ENCODE assay signal across 8 cellular contexts in the genomic region with DNA sequence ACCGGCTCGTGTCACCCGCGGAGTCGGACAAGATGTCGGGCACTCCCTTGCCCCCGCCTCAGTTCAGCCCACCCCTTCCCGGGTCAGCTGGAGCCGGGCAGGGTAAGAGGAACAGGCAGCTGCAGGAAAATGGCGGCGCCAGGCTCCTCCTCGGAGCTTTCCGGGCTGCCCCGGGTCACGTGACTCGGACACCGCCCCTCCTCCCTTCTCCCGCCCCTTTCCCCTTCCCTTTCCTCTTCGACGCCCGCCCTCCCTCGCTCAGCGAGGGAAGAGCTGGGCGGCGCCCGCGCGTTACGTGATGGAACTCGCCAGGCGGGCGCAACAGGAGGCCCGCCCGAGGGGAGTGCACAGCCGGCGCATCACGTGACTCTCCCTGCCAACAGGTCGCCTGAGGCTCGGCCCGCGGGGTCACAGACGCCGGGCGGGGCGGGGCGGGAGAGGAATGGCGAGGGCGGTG. TPM values are rescaled to one million over a fixed set of nuclear protein-coding genes. Genes with fewer than 3 reads are reported as not detected.
A peak's percentile ranks its signal among the peaks of the same experiment; 100 is the strongest.
DNase-seq lines count a peak whose midpoint lies in the region; ATAC-seq lines count a peak whose summit lies in the region.

A gene with protein sequence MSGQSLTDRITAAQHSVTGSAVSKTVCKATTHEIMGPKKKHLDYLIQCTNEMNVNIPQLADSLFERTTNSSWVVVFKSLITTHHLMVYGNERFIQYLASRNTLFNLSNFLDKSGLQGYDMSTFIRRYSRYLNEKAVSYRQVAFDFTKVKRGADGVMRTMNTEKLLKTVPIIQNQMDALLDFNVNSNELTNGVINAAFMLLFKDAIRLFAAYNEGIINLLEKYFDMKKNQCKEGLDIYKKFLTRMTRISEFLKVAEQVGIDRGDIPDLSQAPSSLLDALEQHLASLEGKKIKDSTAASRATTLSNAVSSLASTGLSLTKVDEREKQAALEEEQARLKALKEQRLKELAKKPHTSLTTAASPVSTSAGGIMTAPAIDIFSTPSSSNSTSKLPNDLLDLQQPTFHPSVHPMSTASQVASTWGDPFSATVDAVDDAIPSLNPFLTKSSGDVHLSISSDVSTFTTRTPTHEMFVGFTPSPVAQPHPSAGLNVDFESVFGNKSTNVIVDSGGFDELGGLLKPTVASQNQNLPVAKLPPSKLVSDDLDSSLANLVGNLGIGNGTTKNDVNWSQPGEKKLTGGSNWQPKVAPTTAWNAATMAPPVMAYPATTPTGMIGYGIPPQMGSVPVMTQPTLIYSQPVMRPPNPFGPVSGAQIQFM (minus strand): TSS at position 134 of the 457 bp plus-strand sequence. CDS start 304 bp downstream, outside the sequence.

- DNase-seq in COLO668 (lab: John Stamatoyannopoulos, UW; ENCODE audit: unreplicated experiment): peak; percentile 99
- DNase-seq in HT1080 (ENCODE audit: low read depth): peak; percentile 99
- DNase-seq in NOMO-1 treated with DMSO at 0.1 percent for 48 hours (lab: John Stamatoyannopoulos, UW; ENCODE audit: unreplicated experiment): peak; percentile 99
- DNase-seq in activated CD8-positive, alpha-beta memory T cell treated with anti-CD3 and anti-CD28 coated beads for 4 hours (ENCODE audit: low read depth in 2 of 2): peak; percentile 92
- DNase-seq in effector memory CD8-positive, alpha-beta T cell: peak; percentile 92 to 94 (median 93)
- DNase-seq in memory B cell (ENCODE audit: low spot score in 2 of 2): peak; percentile 86 to 87
- peak; percentile 94 for DNase-seq in stimulated activated CD8-positive, alpha-beta memory T cell treated with anti-CD3 and anti-CD28 coated beads, Interleukin-12 subunit alpha, Interleukin-12 subunit beta, amount 100 ng/mL, for 24 hours (ENCODE audit: extremely low read depth)

- H3K36me3 Mint-ChIP-seq in effector memory CD8-positive, alpha-beta T cell (ENCODE audit: insufficient read depth): peaks cover 39% of the 10 kb centered on the region
- peaks cover 4% of the 10 kb centered on the region for H3K36me3 Mint-ChIP-seq in memory B cell

- peak within 1 kb of the TSS; percentile 98 for H3K27ac Mint-ChIP-seq in effector memory CD8-positive, alpha-beta T cell
- peak within 1 kb of the TSS; percentile 99 for H3K27ac Mint-ChIP-seq in memory B cell

- H3K27me3 Mint-ChIP-seq in effector memory CD8-positive, alpha-beta T cell: no peaks in the 10 kb centered on the region
- H3K27me3 Mint-ChIP-seq in memory B cell: no peaks in the 10 kb centered on the region

- ATAC-seq in GM21360 (IDR thresholded peaks at IDR 0.05; ENCODE audit: unreplicated experiment) (peak; percentile 84), memory B cell (ENCODE audit: low read depth) (peak; percentile 76)
- ATAC-seq in effector memory CD8-positive, alpha-beta T cell (replicated peaks): peak; percentile 83

- H3K4me3 Mint-ChIP-seq in effector memory CD8-positive, alpha-beta T cell: peak within 1 kb of the TSS; percentile 99
- peak within 1 kb of the TSS; percentile 98 for H3K4me3 Mint-ChIP-seq in memory B cell

- H3K4me1 Mint-ChIP-seq in effector memory CD8-positive, alpha-beta T cell (ENCODE audit: low read depth in 2 of 2): peaks cover 20 to 35% of the 10 kb centered on the region in 2 donors
- peaks cover 39% of the 10 kb centered on the region for H3K4me1 Mint-ChIP-seq in memory B cell

- H3K9me3 Mint-ChIP-seq in effector memory CD8-positive, alpha-beta T cell: no peaks in the 10 kb centered on the region
- H3K9me3 Mint-ChIP-seq in memory B cell: no peaks in the 10 kb centered on the region

RNA-seq across cellular contexts. Expression of the gene that starts here (rescaled TPM):
- 92.3 and 164 TPM in 2 replicates for total RNA-seq in HT1080 (2014; rRNA removed; shearing (Covaris generic))
- polyA plus RNA-seq in HT1080 (2015; cell fraction: cytosol; rRNA removed): 157 and 200 TPM in 2 replicates
- 301 and 318 TPM in 2 replicates for polyA plus RNA-seq in HT1080 (2015; cell fraction: nucleus; rRNA removed)

Comparison
In these comparisons a context has a peak if more than half of its experiments do, and no peak if none do; other contexts are left out.
1. Peak in every context shown above with its lines: DNase-seq and ATAC-seq.